ENCODE assay signal across 9 cellular contexts in genomic region chr16:89193021-89193575, GRCh38. TPM values are rescaled to one million over a fixed set of nuclear protein-coding genes. Genes with fewer than 3 reads are reported as not detected.
DNase-seq lines count a peak whose midpoint lies in the region; ATAC-seq, FAIRE-seq and TF ChIP-seq lines count a peak whose summit lies in the region.
"Had no signal": no experiment of that assay in that cellular context is flagged by ENCODE, and none has a peak within 500 bp of the region (broad histone marks: within the 10 kb centered on the region; RNA-seq: fewer than 3 reads in every experiment).

No MANE protein-coding gene starts in this region.

- POLR2A ChIA-PET in K562 (lab: Yijun Ruan, JAX), result interaction anchor here (0.5 to 1.6 kb wide), 3 partner anchors 16 to 438 kb away, joined by 3 to 7 read pairs (median 4); partner anchors contain the start of gene APRT

- TF ChIP-seq EP300 in K562 (IDR thresholded peaks at IDR 0.05; ENCODE audit: low read length), result no peak

- TF ChIP-seq POLR2A in K562 (conservative IDR thresholded peaks at IDR 0.05), result no peak

- H3K36me3 ChIP-seq in NT2/D1 (ENCODE audit: insufficient read depth, insufficient read length, low read length) (no peaks in the 10 kb centered on the region), K562 (ENCODE audit: control insufficient read depth, insufficient read depth, low read length) (no peaks in the 10 kb centered on the region), lower lobe of right lung (no peaks in the 10 kb centered on the region)

- H3K9ac ChIP-seq in NT2/D1 (ENCODE audit: insufficient read length, low read depth), result peak overlapping the region; percentile 56
- peak overlapping the region in 1 of 2 experiments; percentile 55; a peak in 1 of 4 replicates for H3K9ac ChIP-seq in K562 (ENCODE audit: insufficient read depth in 1 of 2, low read depth in 2 of 2, low read length in 2 of 2)

- in situ Hi-C loops in K562 (cut with MboI), result no loop called here

- intact Hi-C loops in K562 (cut with micrococcal nuclease) (no loop called here), lower lobe of right lung (cut with DNase I) (no loop called here)

- H3K4me3 ChIP-seq in NT2/D1 (ENCODE audit: insufficient read length, low read depth) (no peak overlapping the region), K562 (peak overlapping the region; percentile 19), lower lobe of right lung (no peak overlapping the region)

- 1% methylated on average over 12 of the region's 34 CpGs for WGBS in K562 (ENCODE audit: insufficient coverage, low coverage, missing lambda C conversion rate)

- H3K4me1 ChIP-seq in NT2/D1 (ENCODE audit: insufficient read depth, insufficient read length) (peaks cover 22% of the 10 kb centered on the region), K562 (replicated peaks in 1 of 2; ENCODE audit: control insufficient read depth in 2 of 2, insufficient read depth in 2 of 2, low read length in 2 of 2) (peaks cover 0 to 66% of the 10 kb centered on the region in 2 experiments; a peak in 4 of 5 replicates), lower lobe of right lung (peaks cover 5% of the 10 kb centered on the region)

- TF ChIP-seq CTCF in K562 (IDR thresholded peaks at IDR 0.05 in 2 of 3, conservative IDR thresholded peaks at IDR 0.05 in 1 of 3; ENCODE audit: insufficient read depth in 2 of 3, low read depth in 1 of 3, low read length in 3 of 3) (no peak), lower lobe of right lung (IDR thresholded peaks at IDR 0.05) (no peak)

- H3K9me3 ChIP-seq in NT2/D1 (ENCODE audit: insufficient read depth, low read length) (peaks cover 10% of the 10 kb centered on the region; the same call in 1 of the 2 replicates), K562 (replicated peaks; ENCODE audit: control insufficient read depth, insufficient read depth, low read depth, low read length) (no peaks in the 10 kb centered on the region), lower lobe of right lung (no peaks in the 10 kb centered on the region)

- H4K20me1 ChIP-seq in K562 (replicated peaks; ENCODE audit: control insufficient read depth, insufficient read depth, low read length), result no peaks in the 10 kb centered on the region

- H3K27me3 ChIP-seq in NT2/D1 (ENCODE audit: insufficient read depth, insufficient read length) (peaks cover 20% of the 10 kb centered on the region), K562 (ENCODE audit: control insufficient read depth in 2 of 2, insufficient read depth in 2 of 2, low read length in 2 of 2) (peaks cover 0 to 14% of the 10 kb centered on the region in 2 experiments; a peak in 1 of 5 replicates), lower lobe of right lung (ENCODE audit: low read depth) (peaks cover 1% of the 10 kb centered on the region)

- TF ChIP-seq RAD21 in K562 (CRISPR knock-in tag; conservative IDR thresholded peaks at IDR 0.05 in 1 of 2, IDR thresholded peaks at IDR 0.05 in 1 of 2), result no peak

- BruUV-seq in K562 (replicated peaks; lab: Mats Ljungman, UMichigan), result no TSS peak

- no peaks in the 10 kb centered on the region for H3K9me1 ChIP-seq in K562 (ENCODE audit: control insufficient read depth, insufficient read depth, low read length)

- peak; percentile 98 for FAIRE-seq in K562 (lab: Jason Lieb, UNC)

- H3K4me2 ChIP-seq in K562 (ENCODE audit: insufficient read depth, low read length), result peak overlapping the region; percentile 64

- no peaks in the 10 kb centered on the region for H3K79me2 ChIP-seq in K562 (ENCODE audit: control insufficient read depth, insufficient read depth, low read length)

- H3K27ac ChIP-seq in K562 (ENCODE audit: extremely low read depth, low read depth, low read length), result no peak overlapping the region
- H3K27ac ChIP-seq in lower lobe of right lung, result no peak overlapping the region

- peak; percentile 65 for DNase-seq in activated CD4-positive, CD25-positive, alpha-beta regulatory T cell treated with anti-CD3 and anti-CD28 coated beads, Interleukin-2, amount 50 U/mL, for 72 hours
- DNase-seq in activated CD4-positive, CD25-positive, alpha-beta regulatory T cell (lab: John Stamatoyannopoulos, UW), result no peak
- DNase-seq in NT2/D1 (ENCODE audit: low read depth, low spot score), result peak; percentile 69
- DNase-seq in K562 (ENCODE audit: extremely low read depth in 1 of 4, low spot score in 3 of 4), result peak; percentile 93 to 96 (median 96)
- DNase-seq in lower lobe of right lung, result peak; percentile 87
- DNase-seq in hippocampal formation (lab: John Stamatoyannopoulos, UW), result no peak

- peak overlapping the region; percentile 66; the same call in 1 of the 2 replicates for H2AFZ ChIP-seq in K562 (ENCODE audit: low read depth, low read length)

- CTCF ChIA-PET in K562 (lab: Yijun Ruan, JAX; ENCODE audit: low intra/inter-chr PET ratio), result no interaction called here

- ATAC-seq in K562 (peak; percentile 92), lower lobe of right lung (peak; percentile 80 to 83), HG03460 (IDR thresholded peaks at IDR 0.05; ENCODE audit: unreplicated experiment) (no peak), GM21367 (IDR thresholded peaks at IDR 0.05; ENCODE audit: unreplicated experiment) (no peak)

TF ChIP-seq in K562, 482 proteins besides CTCF, POLR2A, EP300 and RAD21 (continues in another document):
- peak; percentile 90 for TF ChIP-seq ZNF263 (CRISPR knock-in tag; IDR thresholded peaks at IDR 0.05; ENCODE audit: borderline replicate concordance)
- TF ChIP-seq PHF8 (IDR thresholded peaks at IDR 0.05; ENCODE audit: borderline replicate concordance, low read length), result peak; percentile 10; the same call in 1 of the 2 replicates
- peak; percentile 46; the same call in 1 of the 2 replicates for TF ChIP-seq ZBTB7A (IDR thresholded peaks at IDR 0.05; ENCODE audit: borderline replicate concordance, control insufficient read depth, low read depth, low read length)

RNA-seq across cellular contexts. Expression of gene SLC22A31, which starts 7.2 kb away (rescaled TPM):
- 1.7 and 10.2 TPM in 2 replicates for total RNA-seq in K562 (2011; cell fraction: chromatin; rRNA removed; ENCODE audit: low replicate concordance)
- 8.4 and 9.0 TPM in 2 replicates for total RNA-seq in K562 (2011; cell fraction: nucleolus; rRNA removed)
- 3.0 and 3.2 TPM in 2 replicates for total RNA-seq in K562 (2011; cell fraction: nucleoplasm; rRNA removed)
- total RNA-seq in K562 (2014; rRNA removed), result 0.54 and 0.86 TPM in 2 replicates
- total RNA-seq in K562 (2014; rRNA removed; fragmentation: Illumina TruSeq; extraction: Trizol), result not detected in 2 replicates
- total RNA-seq in K562 (2015; rRNA removed; fragmentation: Illumina TruSeq; extraction: Trizol), result 0.15 and 0.29 TPM in 2 replicates
- total RNA-seq in K562 (2021), result 1.1 and 1.3 TPM in 2 replicates
- 0.39 and 1.9 TPM in 2 replicates for polyA plus RNA-seq in K562 (2011; rRNA removed)
- polyA plus RNA-seq in K562 (2011; cell fraction: cytosol; rRNA removed), result 0.94 and 0.97 TPM in 2 replicates
- 21.9 and 26.1 TPM in 2 replicates for polyA plus RNA-seq in K562 (2011; cell fraction: nucleus; rRNA removed)
- polyA plus RNA-seq in K562 (2012), result 0.74 and 1.7 TPM in 2 replicates
- 0.36 and 0.47 TPM in 2 replicates for polyA plus RNA-seq in K562 (2014; fragmentation: Illumina TruSeq; extraction: Trizol)
- not detected for polyA plus RNA-seq in K562 (2014; fragmentation: Nextera tagmentation; extraction: Ambion mirVana)
- polyA plus RNA-seq in K562 (2014; rRNA removed), result 2.2 and 2.4 TPM in 2 replicates
- not detected in 2 replicates for polyA minus RNA-seq in K562 (2011; rRNA and poly(A)+ RNA removed)
- polyA minus RNA-seq in K562 (2011; cell fraction: cytosol; rRNA and poly(A)+ RNA removed), result 0.76 TPM in 1 of 2 replicates, not detected in the other
- polyA minus RNA-seq in K562 (2011; cell fraction: nucleus; rRNA and poly(A)+ RNA removed), result 1.9 and 3.9 TPM in 2 replicates
- 132 TPM for total RNA-seq in lower lobe of right lung
- total RNA-seq: CD8-positive, alpha-beta memory T cell had no signal
- polyA plus RNA-seq: CD8-positive, alpha-beta memory T cell had no signal

RNA-seq across cellular contexts. Expression of gene CDH15, which starts 21.6 kb away (rescaled TPM):
- 0.37 TPM in 1 of 2 replicates, not detected in the other for total RNA-seq in K562 (2011; cell fraction: chromatin; rRNA removed; ENCODE audit: low replicate concordance)
- 0.33 TPM in 1 of 2 replicates, not detected in the other for total RNA-seq in K562 (2011; cell fraction: nucleolus; rRNA removed)
- not detected in 2 replicates for total RNA-seq in K562 (2011; cell fraction: nucleoplasm; rRNA removed)
- total RNA-seq in K562 (2014; rRNA removed) (0.16 and 0.18 TPM in 2 replicates), K562 (2014; rRNA removed; fragmentation: Illumina TruSeq; extraction: Trizol) (not detected in 2 replicates), K562 (2015; rRNA removed; fragmentation: Illumina TruSeq; extraction: Trizol) (not detected in 2 replicates), K562 (2021) (0.07 and 0.11 TPM in 2 replicates), lower lobe of right lung (0.50 TPM)
- polyA plus RNA-seq in K562 (2011; rRNA removed) (0.03 TPM in 1 of 2 replicates, not detected in the other), K562 (2014; fragmentation: Illumina TruSeq; extraction: Trizol) (not detected in 2 replicates), K562 (2014; fragmentation: Nextera tagmentation; extraction: Ambion mirVana) (not detected), K562 (2014; rRNA removed) (not detected in 2 replicates)
- 0.03 and 0.12 TPM in 2 replicates for polyA plus RNA-seq in K562 (2011; cell fraction: cytosol; rRNA removed)
- polyA plus RNA-seq in K562 (2011; cell fraction: nucleus; rRNA removed), result 0.08 and 0.09 TPM in 2 replicates
- polyA plus RNA-seq in K562 (2012), result 0.11 and 0.12 TPM in 2 replicates
- polyA minus RNA-seq in K562 (2011; rRNA and poly(A)+ RNA removed), result not detected in 2 replicates
- not detected in 2 replicates for polyA minus RNA-seq in K562 (2011; cell fraction: cytosol; rRNA and poly(A)+ RNA removed)
- not detected in 2 replicates for polyA minus RNA-seq in K562 (2011; cell fraction: nucleus; rRNA and poly(A)+ RNA removed)
- total RNA-seq: CD8-positive, alpha-beta memory T cell had no signal
- polyA plus RNA-seq: CD8-positive, alpha-beta memory T cell had no signal

RNA-seq across cellular contexts. Expression of gene ZNF778, which starts 24.4 kb away (rescaled TPM):
- total RNA-seq in K562 (2011; cell fraction: chromatin; rRNA removed; ENCODE audit: low replicate concordance), result 47.1 and 61.9 TPM in 2 replicates
- 22.5 and 24.7 TPM in 2 replicates for total RNA-seq in K562 (2011; cell fraction: nucleolus; rRNA removed)
- total RNA-seq in K562 (2011; cell fraction: nucleoplasm; rRNA removed), result 21.5 and 25.0 TPM in 2 replicates
- total RNA-seq in K562 (2014; rRNA removed) (18.3 and 26.8 TPM in 2 replicates), K562 (2014; rRNA removed; fragmentation: Illumina TruSeq; extraction: Trizol) (7.4 and 8.2 TPM in 2 replicates), K562 (2015; rRNA removed; fragmentation: Illumina TruSeq; extraction: Trizol) (6.4 and 7.5 TPM in 2 replicates), K562 (2021) (12.4 and 14.3 TPM in 2 replicates), lower lobe of right lung (9.7 TPM)
- polyA plus RNA-seq in K562 (2011; rRNA removed) (6.9 and 9.7 TPM in 2 replicates), K562 (2014; fragmentation: Illumina TruSeq; extraction: Trizol) (7.4 and 7.5 TPM in 2 replicates), K562 (2014; fragmentation: Nextera tagmentation; extraction: Ambion mirVana) (under 1 TPM; 0.70 to 0.80 TPM), K562 (2014; rRNA removed) (33.9 and 60.6 TPM in 2 replicates)
- polyA plus RNA-seq in K562 (2011; cell fraction: cytosol; rRNA removed), result 5.1 and 5.2 TPM in 2 replicates
- 12.6 and 18.5 TPM in 2 replicates for polyA plus RNA-seq in K562 (2011; cell fraction: nucleus; rRNA removed)
- 6.3 and 7.9 TPM in 2 replicates for polyA plus RNA-seq in K562 (2012)
- 16.9 and 19.1 TPM in 2 replicates for polyA minus RNA-seq in K562 (2011; rRNA and poly(A)+ RNA removed)
- polyA minus RNA-seq in K562 (2011; cell fraction: cytosol; rRNA and poly(A)+ RNA removed), result 7.0 and 9.8 TPM in 2 replicates
- polyA minus RNA-seq in K562 (2011; cell fraction: nucleus; rRNA and poly(A)+ RNA removed), result 9.3 and 12.1 TPM in 2 replicates

Comparison
In these comparisons a context has a peak if more than half of its experiments do, and no peak if none do; other contexts are left out.
1. DNase-seq: peak in activated CD4-positive, CD25-positive, alpha-beta regulatory T cell treated with anti-CD3 and anti-CD28 coated beads, Interleukin-2, amount 50 U/mL, for 72 hours (single experiment), NT2/D1 (single experiment), K562 (4 of 4) and lower lobe of right lung (single experiment); none in activated CD4-positive, CD25-positive, alpha-beta regulatory T cell (0 of 4) and hippocampal formation (0 of 2).
2. ATAC-seq: peak in K562 (single experiment) and lower lobe of right lung (2 of 2); none in HG03460 (single experiment) and GM21367 (single experiment).
3. RNA of gene SLC22A31, which starts 7.2 kb away (total RNA-seq): 132 TPM in lower lobe of right lung (single experiment); 0.15 to 10.2 TPM in K562; every median in the first group is over 10 times any median in the second.